ENCODE assay signal across 7 cellular contexts in genomic region chr20:35882427-35883161, GRCh38.
DNase-seq lines count a peak whose midpoint lies in the region; FAIRE-seq and TF ChIP-seq lines count a peak whose summit lies in the region.
"Not testable (repeated sequence)": the region's sequence is repeated elsewhere in the genome, so short reads cannot be mapped to it uniquely, and the experiment has no call there.

No MANE protein-coding gene starts in this region.

- peaks cover 40% of the 10 kb centered on the region for H3K79me2 ChIP-seq in osteoblast (ENCODE audit: insufficient read depth, low read length)

- H3K9ac ChIP-seq in adipocyte (ENCODE audit: low read length), result not testable (repeated sequence)

- H3K27ac ChIP-seq in coronary artery (peak overlapping the region; percentile 91 to 94), osteoblast (ENCODE audit: low read depth, low read length) (peak overlapping the region; percentile 95), suprapubic skin (peak overlapping the region; percentile 83)

- not testable (repeated sequence) for H3K36me3 ChIP-seq in adipocyte (ENCODE audit: control insufficient read depth, insufficient read depth, low read length, severe bottlenecking); suprapubic skin
- H3K36me3 ChIP-seq in osteoblast (ENCODE audit: insufficient read depth, low read length), result peaks cover 16% of the 10 kb centered on the region

- H2AFZ ChIP-seq in osteoblast (ENCODE audit: low read length), result not testable (repeated sequence)

- not testable (repeated sequence) for H3K27me3 ChIP-seq in adipocyte (replicated peaks; ENCODE audit: control insufficient read depth, insufficient read depth, low read length); osteoblast (ENCODE audit: insufficient read depth, low read length); suprapubic skin

- H3K9me3 ChIP-seq in adipocyte (ENCODE audit: control insufficient read depth, low read length); osteoblast (ENCODE audit: low read depth, low read length); suprapubic skin: not testable (repeated sequence)

- H3K4me3 ChIP-seq in adipocyte (ENCODE audit: low read length); coronary artery; fibroblast of the aortic adventitia (ENCODE audit: low read depth, low read length); osteoblast (ENCODE audit: insufficient read depth, low read length); suprapubic skin: not testable (repeated sequence)

- H4K20me1 ChIP-seq in osteoblast (ENCODE audit: insufficient read depth, low read length), result not testable (repeated sequence)

- not testable (repeated sequence) for H3K4me2 ChIP-seq in osteoblast (ENCODE audit: insufficient read depth, low read length)

- TF ChIP-seq CTCF in coronary artery (IDR thresholded peaks at IDR 0.05); fibroblast of the aortic adventitia (IDR thresholded peaks at IDR 0.05; ENCODE audit: insufficient read depth, low read length); osteoblast (IDR thresholded peaks at IDR 0.05; ENCODE audit: extremely low read depth, low read depth, low read length); suprapubic skin (IDR thresholded peaks at IDR 0.05): not testable (repeated sequence)

- not testable (repeated sequence) for TF ChIP-seq POLR2A in suprapubic skin (IDR thresholded peaks at IDR 0.05)

- 84% methylated on average over 9 of the region's 9 CpGs for WGBS in suprapubic skin

- TF ChIP-seq EP300 in suprapubic skin (IDR thresholded peaks at IDR 0.05), result not testable (repeated sequence)

- DNase-seq in HCEC 1CT, result peak; percentile 2
- peak; percentile 43 for DNase-seq in RCC 7860 (ENCODE audit: low spot score)
- peak; percentile 19 for DNase-seq in adipocyte (ENCODE audit: low read depth)
- not testable (repeated sequence) for DNase-seq in coronary artery (ENCODE audit: low spot score); osteoblast (ENCODE audit: insufficient read length, low spot score, missing footprints); suprapubic skin (ENCODE audit: low spot score in 2 of 2)
- peak; percentile 37 for DNase-seq in fibroblast of the aortic adventitia (ENCODE audit: low read depth)

- FAIRE-seq in RCC 7860 (lab: Jason Lieb, UNC), result not testable (repeated sequence)

- H3K4me1 ChIP-seq in adipocyte (ENCODE audit: control insufficient read depth, insufficient read depth, low read length), result peaks cover 34% of the 10 kb centered on the region
- H3K4me1 ChIP-seq in osteoblast (ENCODE audit: insufficient read depth, low read length), result peaks cover 27% of the 10 kb centered on the region
- H3K4me1 ChIP-seq in suprapubic skin, result peaks cover 15% of the 10 kb centered on the region
